Comparison of ENCODE assay signal across 2 cellular contexts in genomic region chr13:112897956-112898785, GRCh38.
TF ChIP-seq lines count a peak whose summit lies in the region.

No MANE protein-coding gene starts in this region.

TF ChIP-seq in HEK293, 187 proteins besides CTCF, POLR2A, EP300 and RAD21:
- TF ChIP-seq ZFHX2 (tag by site-specific recombination; conservative IDR thresholded peaks at IDR 0.05), result peak; percentile 90
- no peak for TF ChIP-seq ZNF473 (tag by site-specific recombination; IDR thresholded peaks at IDR 0.05)
- TF ChIP-seq ZNF837 (tag by site-specific recombination; IDR thresholded peaks at IDR 0.05), result no peak
- TF ChIP-seq ZNF610 (tag by site-specific recombination; IDR thresholded peaks at IDR 0.05; ENCODE audit: borderline replicate concordance), result no peak
- no peak for TF ChIP-seq ZNF239 (tag by site-specific recombination; IDR thresholded peaks at IDR 0.05)
- no peak for TF ChIP-seq ZNF354C (tag by site-specific recombination; IDR thresholded peaks at IDR 0.05; ENCODE audit: borderline replicate concordance, low read depth)
- TF ChIP-seq EGR2 (tag by site-specific recombination; IDR thresholded peaks at IDR 0.05; ENCODE audit: low read depth), result peak; percentile 94
- peak; percentile 39; the same call in 1 of the 2 replicates for TF ChIP-seq ZNF600 (tag by site-specific recombination; IDR thresholded peaks at IDR 0.05)
- no peak for TF ChIP-seq ZNF777 (tag by site-specific recombination; IDR thresholded peaks at IDR 0.05; ENCODE audit: borderline replicate concordance)
- TF ChIP-seq ZNF791 (tag by site-specific recombination; IDR thresholded peaks at IDR 0.05), result no peak

TF ChIP-seq in HepG2, 621 proteins besides CTCF, POLR2A, EP300 and RAD21:
- TF ChIP-seq HMG20B (CRISPR knock-in tag; conservative IDR thresholded peaks at IDR 0.05), result no peak
- no peak for TF ChIP-seq AHR (CRISPR knock-in tag; IDR thresholded peaks at IDR 0.05)
- TF ChIP-seq AFF4 (CRISPR knock-in tag; IDR thresholded peaks at IDR 0.05), result no peak
- no peak for TF ChIP-seq NBN (conservative IDR thresholded peaks at IDR 0.05)
- no peak for TF ChIP-seq HNF1B (CRISPR knock-in tag; IDR thresholded peaks at IDR 0.05)
- TF ChIP-seq MAFF (IDR thresholded peaks at IDR 0.05; ENCODE audit: low read depth, low read length), result no peak
- TF ChIP-seq RBFOX2 (IDR thresholded peaks at IDR 0.05; ENCODE audit: low read depth, low read length), result peak; percentile 47; the same call in 1 of the 2 replicates
- no peak for TF ChIP-seq SMARCE1 (IDR thresholded peaks at IDR 0.05; ENCODE audit: borderline replicate concordance)
TF ChIP-seq in HepG2: peak in this region for 1.
